ENCODE assay signal across 11 cellular contexts in the genomic region with DNA sequence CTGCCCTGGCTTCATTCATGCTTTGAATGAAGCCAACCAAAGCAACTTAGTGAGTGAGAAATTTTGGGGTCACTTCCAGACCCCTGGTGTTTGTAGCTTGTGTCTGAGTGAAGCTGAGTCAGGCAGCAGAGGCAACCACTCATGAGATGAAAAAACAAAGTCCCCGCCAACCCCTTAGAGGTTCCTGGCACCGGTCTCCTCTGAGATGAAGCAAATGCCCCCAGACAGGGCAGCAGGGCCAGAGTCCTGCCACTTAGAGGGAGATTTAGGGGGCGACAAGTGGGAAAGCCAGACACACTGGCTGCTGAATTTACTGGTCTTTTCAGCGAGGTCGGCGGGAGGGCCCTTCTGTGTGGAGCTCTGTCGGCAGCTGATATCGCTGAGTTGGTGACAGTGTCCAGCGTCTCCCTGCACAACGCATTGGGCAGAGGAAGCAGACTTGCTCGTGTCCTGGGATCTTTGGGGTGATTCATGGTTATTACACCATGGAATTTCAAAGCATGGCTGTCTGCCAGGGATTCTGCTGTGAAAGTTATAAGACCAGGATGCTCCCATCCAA.
DNase-seq lines count a peak whose midpoint lies in the region; ATAC-seq and TF ChIP-seq lines count a peak whose summit lies in the region.
"Had no signal": no experiment of that assay in that cellular context is flagged by ENCODE, and none has a peak within 500 bp of the region (broad histone marks: within the 10 kb centered on the region; RNA-seq: fewer than 3 reads in every experiment).

No MANE protein-coding gene starts in this region.

- H3K9me3 ChIP-seq in breast epithelium (peaks cover 0 to 6% of the 10 kb centered on the region in 2 donors), uterus (no peaks in the 10 kb centered on the region)

- POLR2A ChIA-PET in MCF 10A (lab: Yijun Ruan, JAX), result no interaction called here

- H3K4me1 Mint-ChIP-seq in MCF 10A (ENCODE audit: insufficient read depth, unreplicated experiment), result peaks cover 18% of the 10 kb centered on the region

- DNase-seq in MCF 10A (ENCODE audit: unreplicated experiment) (peak; percentile 88), breast epithelium (ENCODE audit: low spot score in 2 of 2) (no peak), amniotic epithelial cell (ENCODE audit: low read depth) (peak; percentile 89), kidney epithelial cell (ENCODE audit: low read depth) (peak; percentile 57), uterus (peak; percentile 33 to 36), NCI-H146 treated with DMSO at 0.1 percent for 48 hours (lab: John Stamatoyannopoulos, UW; ENCODE audit: unreplicated experiment) (no peak)
- no peak for DNase-seq in central memory CD4-positive, alpha-beta T cell
- DNase-seq: NCI-H345 had no signal

- TF ChIP-seq POLR2A in breast epithelium (IDR thresholded peaks at IDR 0.05) (no peak), uterus (IDR thresholded peaks at IDR 0.05) (no peak)

- no peaks in the 10 kb centered on the region for H3K36me3 Mint-ChIP-seq in MCF 10A (ENCODE audit: insufficient read depth, unreplicated experiment)

- no peak overlapping the region for H3K27ac ChIP-seq in breast epithelium
- H3K27ac ChIP-seq in uterus, result no peak overlapping the region

- no peaks in the 10 kb centered on the region for H3K36me3 ChIP-seq in breast epithelium
- H3K36me3 ChIP-seq in kidney epithelial cell (ENCODE audit: control insufficient read depth, insufficient read depth, low read length), result no peaks in the 10 kb centered on the region
- H3K36me3 ChIP-seq in uterus, result no peaks in the 10 kb centered on the region

- CTCF ChIA-PET in MCF 10A (lab: Yijun Ruan, JAX), result no interaction called here

- BruUV-seq in MCF 10A (replicated peaks; lab: Mats Ljungman, UMichigan), result no TSS peak

- H3K4me3 ChIP-seq in breast epithelium, result no peak overlapping the region
- H3K4me3 ChIP-seq in kidney epithelial cell (ENCODE audit: low read depth, low read length), result no peak overlapping the region
- H3K4me3 ChIP-seq in uterus, result no peak overlapping the region
- H3K4me3 ChIP-seq: coronary artery had no signal

- no peak for ATAC-seq in HG02678 (IDR thresholded peaks at IDR 0.05; ENCODE audit: unreplicated experiment)

- peaks cover 21% of the 10 kb centered on the region for H3K27me3 Mint-ChIP-seq in MCF 10A (ENCODE audit: insufficient read depth, unreplicated experiment)

- H3K4me1 ChIP-seq in breast epithelium, result no peaks in the 10 kb centered on the region
- H3K4me1 ChIP-seq in uterus, result no peaks in the 10 kb centered on the region

- H3K9me3 Mint-ChIP-seq in MCF 10A (ENCODE audit: unreplicated experiment), result no peaks in the 10 kb centered on the region

- H3K27me3 ChIP-seq in breast epithelium (no peaks in the 10 kb centered on the region), kidney epithelial cell (ENCODE audit: control insufficient read depth, insufficient read depth, low read length) (no peaks in the 10 kb centered on the region), uterus (no peaks in the 10 kb centered on the region)

- no peak for TF ChIP-seq CTCF in MCF 10A (IDR thresholded peaks at IDR 0.05; ENCODE audit: unreplicated experiment)
- TF ChIP-seq CTCF in breast epithelium (IDR thresholded peaks at IDR 0.05), result no peak
- TF ChIP-seq CTCF in kidney epithelial cell (IDR thresholded peaks at IDR 0.05; ENCODE audit: insufficient read depth, low read length, poor library complexity, severe bottlenecking), result no peak
- no peak for TF ChIP-seq CTCF in uterus (IDR thresholded peaks at IDR 0.05)

- H3K4me3 Mint-ChIP-seq in MCF 10A (ENCODE audit: unreplicated experiment), result no peak overlapping the region
- H3K4me3 Mint-ChIP-seq: T-helper 1 cell treated with Interleukin-12 subunit alpha and Interleukin-12 subunit beta and Interleukin-4 antibody, amounts not matched to agents 30 μg/mL and 1 μg/mL, for 36 hours had no signal

- intact Hi-C loops in MCF 10A (cut with micrococcal nuclease) (no loop called here), breast epithelium (cut with DNase I; ENCODE audit: low total_unique reads) (no loop called here), uterus (cut with DNase I; ENCODE audit: low total_unique reads) (no loop called here)

- no peak overlapping the region for H3K27ac Mint-ChIP-seq in MCF 10A (ENCODE audit: low read depth, unreplicated experiment)
- H3K27ac Mint-ChIP-seq: T-helper 1 cell treated with Interleukin-12 subunit alpha and Interleukin-12 subunit beta and Interleukin-4 antibody, amounts not matched to agents 30 μg/mL and 1 μg/mL, for 36 hours had no signal

Comparison
In these comparisons a context has a peak if more than half of its experiments do, and no peak if none do; other contexts are left out.
1. DNase-seq: peak in MCF 10A (single experiment), amniotic epithelial cell (single experiment), kidney epithelial cell (single experiment) and uterus (2 of 2); none in breast epithelium (0 of 2), central memory CD4-positive, alpha-beta T cell (single experiment) and NCI-H146 treated with DMSO at 0.1 percent for 48 hours (single experiment).